ENCODE assay signal across 8 cellular contexts in genomic region chr1:200979574-200980451, GRCh38. TPM values are rescaled to one million over a fixed set of nuclear protein-coding genes. Genes with fewer than 3 reads are reported as not detected.
DNase-seq lines count a peak whose midpoint lies in the region; ATAC-seq and TF ChIP-seq lines count a peak whose summit lies in the region.

No MANE protein-coding gene starts in this region.

- H3K9me3 Mint-ChIP-seq in activated CD8-positive, alpha-beta memory T cell treated with anti-CD3 and anti-CD28 coated beads, Interleukin-2, amount 10 ng/mL, durations not matched to agents 7 days and 5 days (ENCODE audit: low read depth): no peaks in the 10 kb centered on the region

- peaks cover 58% of the 10 kb centered on the region for H3K36me3 Mint-ChIP-seq in activated CD8-positive, alpha-beta memory T cell treated with anti-CD3 and anti-CD28 coated beads, Interleukin-2, amount 10 ng/mL, durations not matched to agents 7 days and 5 days

- H3K4me3 Mint-ChIP-seq in activated CD8-positive, alpha-beta memory T cell treated with anti-CD3 and anti-CD28 coated beads, Interleukin-2, amount 10 ng/mL, durations not matched to agents 7 days and 5 days: no peak overlapping the region

- H3K4me3 ChIP-seq in left ventricle myocardium inferior (no peak overlapping the region), foreskin fibroblast (ENCODE audit: low read depth in 1 of 2, low read length in 2 of 2) (no peak overlapping the region)

- H3K27me3 ChIP-seq in left ventricle myocardium inferior (ENCODE audit: low read depth): peaks cover 5% of the 10 kb centered on the region

- no peaks in the 10 kb centered on the region for H3K27me3 Mint-ChIP-seq in activated CD8-positive, alpha-beta memory T cell treated with anti-CD3 and anti-CD28 coated beads, Interleukin-2, amount 10 ng/mL, durations not matched to agents 7 days and 5 days

- ATAC-seq in left ventricle myocardium superior: no peak
- peak; percentile 74 for ATAC-seq in activated CD8-positive, alpha-beta memory T cell treated with anti-CD3 and anti-CD28 coated beads, Interleukin-2, amount 10 ng/mL, durations not matched to agents 7 days and 5 days
- ATAC-seq in HG02885 (IDR thresholded peaks at IDR 0.05; ENCODE audit: poor library complexity, unreplicated experiment): no peak

- intact Hi-C loops in left ventricle myocardium inferior (cut with micrococcal nuclease): loop anchor here (5.0 to 10.0 kb wide), 2 partner anchors 62 to 135 kb away; partner anchors contain the start of gene CACNA1S
- intact Hi-C loops in left ventricle myocardium superior (cut with micrococcal nuclease): loop anchor here (10.0 kb wide), 1 partner anchor 205 kb away; no protein-coding TSS in a partner anchor

- DNase-seq in left ventricle myocardium inferior (no peak), left ventricle myocardium superior (no peak), NCI-H82 (lab: John Stamatoyannopoulos, UW) (peak; percentile 90), foreskin fibroblast (peak in 1 of 2 donors; percentile 17), mesenteric fat pad (ENCODE audit: low spot score) (no peak)
- DNase-seq in activated CD8-positive, alpha-beta memory T cell treated with anti-CD3 and anti-CD28 coated beads, Interleukin-2, amount 10 ng/mL, durations not matched to agents 7 days and 5 days: peak; percentile 71
- DNase-seq in stimulated activated CD4-positive, alpha-beta T cell treated with anti-CD3 and anti-CD28 coated beads, Interleukin-4, amount 100 ng/mL, for 1 hour: peak; percentile 70

- no peak overlapping the region for H3K27ac Mint-ChIP-seq in activated CD8-positive, alpha-beta memory T cell treated with anti-CD3 and anti-CD28 coated beads, Interleukin-2, amount 10 ng/mL, durations not matched to agents 7 days and 5 days

- CTCF ChIA-PET in activated CD8-positive, alpha-beta memory T cell treated with anti-CD3 and anti-CD28 coated beads, Interleukin-2, amount 10 ng/mL, durations not matched to agents 7 days and 5 days (lab: Charles Lee): interaction anchor here (0.9 to 7.9 kb wide), 28 partner anchors 8 to 357 kb away, joined by 3 to 113 read pairs (median 4); partner anchors contain the start of genes CACNA1S and KIF21B

- H3K4me1 ChIP-seq in left ventricle myocardium inferior: no peaks in the 10 kb centered on the region

- TF ChIP-seq CTCF in left ventricle myocardium inferior (IDR thresholded peaks at IDR 0.05; ENCODE audit: borderline replicate concordance) (peak; percentile 28), foreskin fibroblast (IDR thresholded peaks at IDR 0.05; ENCODE audit: low read depth, low read length) (peak; percentile 43)

- H3K9me3 ChIP-seq in left ventricle myocardium inferior (replicated peaks): peaks cover 7% of the 10 kb centered on the region

- H3K27ac ChIP-seq in left ventricle myocardium inferior (replicated peaks): no peak overlapping the region

- H3K4me1 Mint-ChIP-seq in activated CD8-positive, alpha-beta memory T cell treated with anti-CD3 and anti-CD28 coated beads, Interleukin-2, amount 10 ng/mL, durations not matched to agents 7 days and 5 days: no peaks in the 10 kb centered on the region

- no peaks in the 10 kb centered on the region for H3K36me3 ChIP-seq in left ventricle myocardium inferior

RNA-seq across cellular contexts. Expression of gene KIF21B, which starts 43.7 kb away (rescaled TPM):
- total RNA-seq in left ventricle myocardium inferior (0.47 TPM), left ventricle myocardium superior (0.45 TPM), mesenteric fat pad (2.8 TPM)
- 100 to 1,000 TPM; 102 to 155 TPM for total RNA-seq in activated CD8-positive, alpha-beta memory T cell treated with anti-CD3 and anti-CD28 coated beads, Interleukin-2, amount 10 ng/mL, durations not matched to agents 7 days and 5 days

Comparison
In these comparisons a context has a peak if more than half of its experiments do, and no peak if none do; other contexts are left out.
1. DNase-seq: peak in NCI-H82 (single experiment), activated CD8-positive, alpha-beta memory T cell treated with anti-CD3 and anti-CD28 coated beads, Interleukin-2, amount 10 ng/mL, durations not matched to agents 7 days and 5 days (single experiment) and stimulated activated CD4-positive, alpha-beta T cell treated with anti-CD3 and anti-CD28 coated beads, Interleukin-4, amount 100 ng/mL, for 1 hour (single experiment); none in left ventricle myocardium inferior (single experiment), left ventricle myocardium superior (single experiment) and mesenteric fat pad (single experiment).
2. RNA of gene KIF21B, which starts 43.7 kb away (total RNA-seq): 102 to 155 TPM in activated CD8-positive, alpha-beta memory T cell treated with anti-CD3 and anti-CD28 coated beads, Interleukin-2, amount 10 ng/mL, durations not matched to agents 7 days and 5 days; 2.8 TPM in mesenteric fat pad (single experiment), 0.47 TPM in left ventricle myocardium inferior (single experiment) and 0.45 TPM in left ventricle myocardium superior (single experiment); every median in the first group is over 10 times any median in the second.